In genomic region chr1:93237021-93237420, GRCh38 we compare ENCODE assay signal across 37 cellular contexts. TPM values are rescaled to one million over a fixed set of nuclear protein-coding genes. Genes with fewer than 3 reads are reported as not detected.
A peak's percentile ranks its signal among the peaks of the same experiment; 100 is the strongest.
DNase-seq lines count a peak whose midpoint lies in the region; ATAC-seq, FAIRE-seq and TF ChIP-seq lines count a peak whose summit lies in the region.
"Had no signal": no experiment of that assay in that cellular context is flagged by ENCODE, and none has a peak within 500 bp of the region (broad histone marks: within the 10 kb centered on the region; RNA-seq: fewer than 3 reads in every experiment).

No MANE protein-coding gene starts in this region.

- H4K5ac ChIP-seq in H1 (ENCODE audit: insufficient read length, low read depth, low read length) (no peak overlapping the region), mesendoderm (ENCODE audit: low read length) (no peak overlapping the region)

- no peak overlapping the region for H3K27ac Mint-ChIP-seq in endodermal cell
- H3K27ac Mint-ChIP-seq: B cell; CD4-positive, alpha-beta memory T cell; CD4-positive, alpha-beta T cell; CD8-positive, alpha-beta memory T cell; CD8-positive, alpha-beta T cell had no signal

- H2BK12ac ChIP-seq in H1 (ENCODE audit: low read depth, low read length), result no peak overlapping the region

- no peak for TF ChIP-seq POLR2A in H1 (IDR thresholded peaks at IDR 0.05; ENCODE audit: control extremely low read depth in 1 of 2, low read depth in 2 of 2, low read length in 2 of 2)

- no peak overlapping the region for H3K9ac ChIP-seq in H1 (replicated peaks in 1 of 4; ENCODE audit: extremely low read depth in 1 of 4, low read depth in 3 of 4, low read length in 3 of 4)
- no peak overlapping the region for H3K9ac ChIP-seq in endodermal cell (ENCODE audit: extremely low read depth, low read length, poor library complexity, severe bottlenecking)
- no peak overlapping the region for H3K9ac ChIP-seq in mesendoderm (ENCODE audit: low read length)
- H3K9ac ChIP-seq: BLaER1; BLaER1 treated with 17β-estradiol and CSF1 and Interleukin-3, amounts not matched to agents 10 nM and 100 nM had no signal

- H3K36me3 ChIP-seq in bronchial epithelial cell (ENCODE audit: control insufficient read depth, insufficient read depth, low read length), result no peaks in the 10 kb centered on the region
- peaks cover 2 to 48% (median 20%) of the 10 kb centered on the region in 4 experiments; a peak in 6 of 8 replicates for H3K36me3 ChIP-seq in H1 (ENCODE audit: control insufficient read depth in 2 of 4, insufficient read depth in 4 of 4, low read length in 3 of 4)
- peaks cover 45% of the 10 kb centered on the region for H3K36me3 ChIP-seq in endodermal cell (ENCODE audit: control insufficient read depth, insufficient read depth, low read length)
- H3K36me3 ChIP-seq in mesendoderm (ENCODE audit: control insufficient read depth, insufficient read depth, low read length), result no peaks in the 10 kb centered on the region
- H3K36me3 ChIP-seq: BE2C had no signal

- H2BK20ac ChIP-seq in H1 (ENCODE audit: low read length), result no peak overlapping the region

- TF ChIP-seq CTCF in bronchial epithelial cell (IDR thresholded peaks at IDR 0.05; ENCODE audit: insufficient read depth, low read length, severe bottlenecking), result no peak
- TF ChIP-seq CTCF in H1 (IDR thresholded peaks at IDR 0.05; ENCODE audit: control extremely low read depth in 1 of 3, insufficient read depth in 1 of 3, low read depth in 1 of 3, low read length in 3 of 3), result no peak
- TF ChIP-seq CTCF in endodermal cell (conservative IDR thresholded peaks at IDR 0.05), result no peak

- H4K91ac ChIP-seq in H1 (replicated peaks; ENCODE audit: insufficient read length, low read length), result no peak overlapping the region

- H2AK5ac ChIP-seq in H1 (ENCODE audit: low read depth, low read length), result no peak overlapping the region
- no peak overlapping the region for H2AK5ac ChIP-seq in mesendoderm (ENCODE audit: low read length)

- H3K18ac ChIP-seq in H1 (ENCODE audit: extremely low read depth, low read length), result no peak overlapping the region
- H3K18ac ChIP-seq in mesendoderm (ENCODE audit: low read length), result no peak overlapping the region

- H3K4me3 ChIP-seq in bronchial epithelial cell (ENCODE audit: low read depth, low read length), result no peak overlapping the region
- H3K4me3 ChIP-seq in H1 (ENCODE audit: extremely low read depth in 1 of 4, insufficient read depth in 2 of 4, low read depth in 3 of 4, low read length in 4 of 4), result no peak overlapping the region
- no peak overlapping the region for H3K4me3 ChIP-seq in endodermal cell (ENCODE audit: low read length)
- H3K4me3 ChIP-seq in mesendoderm (ENCODE audit: low read length), result no peak overlapping the region
- H3K4me3 ChIP-seq: A549; BLaER1; BLaER1 treated with 17β-estradiol and CSF1 and Interleukin-3, amounts not matched to agents 10 nM and 100 nM had no signal

- H3K79me2 ChIP-seq in H1 (ENCODE audit: control insufficient read depth in 1 of 2, insufficient read depth in 2 of 2, low read length in 2 of 2) (no peaks in the 10 kb centered on the region), mesendoderm (ENCODE audit: control insufficient read depth, insufficient read depth, low read length) (no peaks in the 10 kb centered on the region)

- H3K27me3 Mint-ChIP-seq in endodermal cell (ENCODE audit: insufficient read depth), result no peaks in the 10 kb centered on the region
- H3K27me3 Mint-ChIP-seq: B cell; CD4-positive, alpha-beta memory T cell; CD4-positive, alpha-beta T cell; CD4-positive, CD25-positive, alpha-beta regulatory T cell; CD8-positive, alpha-beta memory T cell had no signal

- H3K14ac ChIP-seq in H1 (ENCODE audit: insufficient read length), result no peak overlapping the region

- H3K4me2 ChIP-seq in H1 (ENCODE audit: insufficient read depth in 1 of 2, low read depth in 2 of 2, low read length in 2 of 2) (no peak overlapping the region), mesendoderm (ENCODE audit: low read length) (no peak overlapping the region)
- H3K4me2 ChIP-seq: A549; BLaER1; BLaER1 treated with 17β-estradiol and CSF1 and Interleukin-3, amounts not matched to agents 10 nM and 100 nM had no signal

- H3K27ac ChIP-seq in H1 (ENCODE audit: low read depth, low read length), result no peak overlapping the region
- no peak overlapping the region for H3K27ac ChIP-seq in endodermal cell (ENCODE audit: low read depth, low read length)
- peak overlapping the region; percentile 22 for H3K27ac ChIP-seq in mesendoderm (ENCODE audit: low read depth, low read length)
- H3K27ac ChIP-seq: 22Rv1; A549; BLaER1; BLaER1 treated with 17β-estradiol and CSF1 and Interleukin-3, amounts not matched to agents 10 nM and 100 nM; C4-2B had no signal

- no peaks in the 10 kb centered on the region for H3K4me1 ChIP-seq in H1 (replicated peaks in 1 of 4; ENCODE audit: control insufficient read depth in 3 of 4, insufficient read depth in 4 of 4, low read length in 3 of 4)
- H3K4me1 ChIP-seq in endodermal cell (ENCODE audit: control insufficient read depth, insufficient read depth, low read length), result peaks cover 4% of the 10 kb centered on the region
- no peaks in the 10 kb centered on the region for H3K4me1 ChIP-seq in mesendoderm (ENCODE audit: control insufficient read depth, low read depth, low read length)
- H3K4me1 ChIP-seq: A549; BE2C; BLaER1; BLaER1 treated with 17β-estradiol and CSF1 and Interleukin-3, amounts not matched to agents 10 nM and 100 nM; Caco-2 had no signal

- H3K23me2 ChIP-seq in H1 (ENCODE audit: low read depth, low read length), result no peaks in the 10 kb centered on the region

- H3K27me3 ChIP-seq in bronchial epithelial cell (ENCODE audit: control insufficient read depth, insufficient read depth, low read length) (no peaks in the 10 kb centered on the region), H1 (replicated peaks in 1 of 4; ENCODE audit: control insufficient read depth in 3 of 4, extremely low read depth in 1 of 4, insufficient read depth in 3 of 4, low read length in 3 of 4) (no peaks in the 10 kb centered on the region), endodermal cell (ENCODE audit: control insufficient read depth, insufficient read depth, low read length, poor library complexity, severe bottlenecking) (no peaks in the 10 kb centered on the region), mesendoderm (ENCODE audit: insufficient read depth, low read length, poor library complexity) (no peaks in the 10 kb centered on the region)
- H3K27me3 ChIP-seq: BE2C; BLaER1; BLaER1 treated with 17β-estradiol and CSF1 and Interleukin-3, amounts not matched to agents 10 nM and 100 nM had no signal

- H3K23ac ChIP-seq in H1 (ENCODE audit: insufficient read length), result no peak overlapping the region
- no peak overlapping the region for H3K23ac ChIP-seq in mesendoderm (ENCODE audit: low read length)

- H4K8ac ChIP-seq in H1 (ENCODE audit: extremely low read depth, insufficient read depth, low read length), result no peak overlapping the region
- no peak overlapping the region for H4K8ac ChIP-seq in mesendoderm (ENCODE audit: low read depth, low read length)

- H4K20me1 ChIP-seq in H1 (replicated peaks in 1 of 2; ENCODE audit: control insufficient read depth in 1 of 2, insufficient read depth in 2 of 2, low read length in 2 of 2), result no peaks in the 10 kb centered on the region
- H4K20me1 ChIP-seq: BLaER1; BLaER1 treated with 17β-estradiol and CSF1 and Interleukin-3, amounts not matched to agents 10 nM and 100 nM had no signal

- H2BK5ac ChIP-seq in H1 (ENCODE audit: low read depth, low read length), result no peak overlapping the region
- H2BK5ac ChIP-seq in mesendoderm (ENCODE audit: low read length), result no peak overlapping the region

- H2BK120ac ChIP-seq in H1 (replicated peaks; ENCODE audit: low read depth, low read length) (no peak overlapping the region), mesendoderm (ENCODE audit: low read depth, low read length) (no peak overlapping the region)

- ATAC-seq in GM18867 (IDR thresholded peaks at IDR 0.05; ENCODE audit: unreplicated experiment) (no peak), GM21447 (IDR thresholded peaks at IDR 0.05; ENCODE audit: unreplicated experiment) (no peak), HG03378 (IDR thresholded peaks at IDR 0.05; ENCODE audit: unreplicated experiment) (no peak)
- ATAC-seq: A549; CD8-positive, alpha-beta T cell had no signal

- H3K4me3 Mint-ChIP-seq in endodermal cell, result no peak overlapping the region
- H3K4me3 Mint-ChIP-seq: B cell; CD14-positive monocyte; CD4-positive, alpha-beta memory T cell; CD4-positive, alpha-beta T cell; CD4-positive, CD25-positive, alpha-beta regulatory T cell; CD8-positive, alpha-beta memory T cell; CD8-positive, alpha-beta T cell had no signal

- peak; percentile 47 for FAIRE-seq in bronchial epithelial cell (lab: Jason Lieb, UNC)
- no peak for FAIRE-seq in H1 (lab: Jason Lieb, UNC)
- FAIRE-seq: A204.1, A549, D721Med had no signal

- H3K79me1 ChIP-seq in H1 (ENCODE audit: low read depth, low read length) (no peaks in the 10 kb centered on the region), mesendoderm (ENCODE audit: low read length) (no peaks in the 10 kb centered on the region)

- CTCF ChIA-PET in H1 (lab: Charles Lee; ENCODE audit: partially characterized antibody), result no interaction called here

- H3K9me3 ChIP-seq in H1 (ENCODE audit: insufficient read depth in 2 of 2, low read depth in 1 of 2, low read length in 1 of 2), result peaks cover 5 to 7% of the 10 kb centered on the region in 2 experiments; a peak in 3 of 4 replicates
- peaks cover 35% of the 10 kb centered on the region for H3K9me3 ChIP-seq in endodermal cell (ENCODE audit: control insufficient read depth, low read length)
- H3K9me3 ChIP-seq: A549, BE2C had no signal

- peaks cover 23% of the 10 kb centered on the region for H3K4me1 Mint-ChIP-seq in endodermal cell
- H3K4me1 Mint-ChIP-seq: B cell; CD14-positive monocyte; CD4-positive, alpha-beta memory T cell; CD8-positive, alpha-beta memory T cell had no signal

- H3K36me3 Mint-ChIP-seq in endodermal cell (ENCODE audit: low read depth), result peaks cover 63% of the 10 kb centered on the region

- no peak overlapping the region for H2AFZ ChIP-seq in H1 (ENCODE audit: low read length)

- no peak overlapping the region for H2BK15ac ChIP-seq in H1 (ENCODE audit: low read length)
- no peak overlapping the region for H2BK15ac ChIP-seq in mesendoderm (replicated peaks; ENCODE audit: low read depth)

- H3K4ac ChIP-seq in H1 (replicated peaks; ENCODE audit: insufficient read length, low read depth, low read length), result no peak overlapping the region
- H3K4ac ChIP-seq in mesendoderm (ENCODE audit: low read depth, low read length), result no peak overlapping the region

- TF ChIP-seq EP300 in H1 (IDR thresholded peaks at IDR 0.05; ENCODE audit: borderline replicate concordance in 1 of 2, low read depth in 2 of 2, low read length in 2 of 2), result no peak

- POLR2A ChIA-PET in H1 (lab: Charles Lee; ENCODE audit: partially characterized antibody), result no interaction called here

- TF ChIP-seq RAD21 in H1 (IDR thresholded peaks at IDR 0.05 in 1 of 2, conservative IDR thresholded peaks at IDR 0.05 in 1 of 2; ENCODE audit: low read depth in 2 of 2, low read length in 2 of 2), result no peak

- H3K56ac ChIP-seq in H1 (replicated peaks; ENCODE audit: insufficient read length, low read depth, low read length), result peak overlapping the region; percentile 14
- H3K56ac ChIP-seq in mesendoderm (ENCODE audit: low read length), result no peak overlapping the region

- peaks cover 35% of the 10 kb centered on the region for H3K9me3 Mint-ChIP-seq in endodermal cell
- H3K9me3 Mint-ChIP-seq: CD4-positive, alpha-beta T cell had no signal

- no peak for DNase-seq in bronchial epithelial cell (ENCODE audit: low read depth)
- DNase-seq in H1 (ENCODE audit: low read depth in 1 of 2, low spot score in 2 of 2), result no peak
- DNase-seq in endodermal cell, result peak; percentile 65
- DNase-seq in mesendoderm, result peak; percentile 56
- DNase-seq in NCI-H2171 treated with DMSO at 0.1 percent for 48 hours (lab: John Stamatoyannopoulos, UW), result no peak
- DNase-seq: 8988T; ACHN; AML-193; BE2C; C1 segment of cervical spinal cord; Caco-2; Calu3; CD4-positive, alpha-beta memory T cell; CD4-positive, alpha-beta T cell; CD4-positive, CD25-positive, alpha-beta regulatory T cell; CD8-positive, alpha-beta memory T cell; CD8-positive, alpha-beta T cell; COR-L47; DMS 273 treated with DMSO at 0.1 percent for 48 hours; DMS153; DMS53; DMS79; DMS79 treated with DMSO at 0.1 percent for 48 hours; DND-41; EL had no signal

RNA-seq across cellular contexts. Expression of gene CCDC18, which starts 56.5 kb away (rescaled TPM):
- total RNA-seq in bronchial epithelial cell, result 3.4 and 4.1 TPM in 2 replicates
- 17.3 and 21.2 TPM in 2 replicates for total RNA-seq in H1 (2021; fragmentation: NEBNext Ultra II Directional; extraction: Animal tissue kit (Norgen Biotek cat#: 25700))
- polyA plus RNA-seq in H1 (2011; rRNA removed), result 1.7 and 3.0 TPM in 2 replicates
- 6.9 TPM for polyA plus RNA-seq in H1 (2011; cell fraction: cytosol; rRNA removed)
- 5.9 TPM for polyA plus RNA-seq in H1 (2011; cell fraction: nucleus; rRNA removed)
- 12.2 to 22.9 TPM (median 14.1 TPM) in 4 replicates for polyA plus RNA-seq in H1 (2012, experiment 1 of 2)
- polyA plus RNA-seq in H1 (2012, experiment 2 of 2), result 1.2 TPM
- polyA plus RNA-seq in H1 (2013, experiment 1 of 2), result 22.4 TPM
- 20.2 TPM for polyA plus RNA-seq in H1 (2013, experiment 2 of 2)
- 6.4 and 10.3 TPM in 2 replicates for polyA minus RNA-seq in H1 (2011; rRNA and poly(A)+ RNA removed)
- 12.6 TPM for polyA minus RNA-seq in H1 (2011; cell fraction: cytosol; rRNA and poly(A)+ RNA removed)
- 24.1 TPM for polyA minus RNA-seq in H1 (2011; cell fraction: nucleus; rRNA and poly(A)+ RNA removed)
- total RNA-seq in endodermal cell, result 10 to 100 TPM; 13.8 to 23.8 TPM
- polyA plus RNA-seq in endodermal cell (2013, experiment 1 of 2), result 14.9 TPM
- polyA plus RNA-seq in endodermal cell (2013, experiment 2 of 2), result 16.9 TPM
- polyA plus RNA-seq in mesendoderm (2013, experiment 1 of 2), result 11.2 TPM
- 11.3 TPM for polyA plus RNA-seq in mesendoderm (2013, experiment 2 of 2)

RNA-seq across cellular contexts. Expression of gene TMED5, which starts 56.8 kb away (rescaled TPM):
- total RNA-seq in bronchial epithelial cell (52.7 and 56.8 TPM in 2 replicates), endodermal cell (10 to 100 TPM; 28.0 to 30.2 TPM)
- 32.8 and 33.1 TPM in 2 replicates for total RNA-seq in H1 (2021; fragmentation: NEBNext Ultra II Directional; extraction: Animal tissue kit (Norgen Biotek cat#: 25700))
- polyA plus RNA-seq in H1 (2011; rRNA removed), result 12.3 and 14.8 TPM in 2 replicates
- polyA plus RNA-seq in H1 (2011; cell fraction: cytosol; rRNA removed), result 12.4 TPM
- 22.5 TPM for polyA plus RNA-seq in H1 (2011; cell fraction: nucleus; rRNA removed)
- polyA plus RNA-seq in H1 (2012, experiment 1 of 2), result 10.6 to 23.6 TPM (median 13.3 TPM) in 4 replicates
- polyA plus RNA-seq in H1 (2012, experiment 2 of 2), result 3.1 TPM
- 47.7 TPM for polyA plus RNA-seq in H1 (2013, experiment 1 of 2)
- 53.4 TPM for polyA plus RNA-seq in H1 (2013, experiment 2 of 2)
- 15.5 and 25.5 TPM in 2 replicates for polyA minus RNA-seq in H1 (2011; rRNA and poly(A)+ RNA removed)
- polyA minus RNA-seq in H1 (2011; cell fraction: cytosol; rRNA and poly(A)+ RNA removed), result 32.9 TPM
- polyA minus RNA-seq in H1 (2011; cell fraction: nucleus; rRNA and poly(A)+ RNA removed), result 49.2 TPM
- 39.9 TPM for polyA plus RNA-seq in endodermal cell (2013, experiment 1 of 2)
- 38.5 TPM for polyA plus RNA-seq in endodermal cell (2013, experiment 2 of 2)
- polyA plus RNA-seq in mesendoderm (2013, experiment 1 of 2), result 35.7 TPM
- 34.8 TPM for polyA plus RNA-seq in mesendoderm (2013, experiment 2 of 2)

Comparison
In these comparisons a context has a peak if more than half of its experiments do, and no peak if none do; other contexts are left out.
1. DNase-seq: peak in endodermal cell (single experiment) and mesendoderm (single experiment); none in bronchial epithelial cell (single experiment), H1 (0 of 2) and NCI-H2171 treated with DMSO at 0.1 percent for 48 hours (single experiment).